ENCODE assay signal across 1 cellular context in genomic region chr12:121484564-121484963, GRCh38.
TF ChIP-seq lines count a peak whose summit lies in the region.

No MANE protein-coding gene starts in this region.

TF ChIP-seq in HEK293, 187 proteins besides CTCF, POLR2A, EP300 and RAD21:
- TF ChIP-seq ZNF121 (tag by site-specific recombination; IDR thresholded peaks at IDR 0.05): peak; percentile 79; the same call in 1 of the 2 replicates
TF ChIP-seq in HEK293: peak in this region for 1; not testable (repeated sequence) for 186.
